28 cellular contexts compared by ENCODE assay signal in the genomic region with DNA sequence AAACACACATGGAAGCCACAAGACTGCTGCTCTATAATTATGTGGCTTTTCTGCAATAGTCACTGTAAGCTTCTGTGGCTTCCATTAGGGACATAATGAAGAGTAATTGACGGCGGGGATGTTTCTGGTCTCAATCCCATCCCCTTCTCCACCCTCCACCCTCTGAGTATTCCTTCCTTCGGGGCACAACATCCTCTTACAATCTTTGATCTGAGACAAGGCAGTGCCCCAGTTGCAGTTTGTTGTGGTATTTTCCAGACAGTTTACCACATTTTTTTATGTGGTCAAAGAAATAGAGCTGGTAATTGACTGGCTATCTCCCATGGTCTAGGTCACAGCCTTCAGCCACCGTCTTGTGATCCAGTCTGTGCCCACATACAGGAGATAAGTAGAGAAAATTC.
A peak's percentile ranks its signal among the peaks of the same experiment; 100 is the strongest.
DNase-seq lines count a peak whose midpoint lies in the region; ATAC-seq and TF ChIP-seq lines count a peak whose summit lies in the region.
"Had no signal": no experiment of that assay in that cellular context is flagged by ENCODE, and none has a peak within 500 bp of the region (broad histone marks: within the 10 kb centered on the region; RNA-seq: fewer than 3 reads in every experiment).

No MANE protein-coding gene starts in this region.

- TF ChIP-seq CTCF in HEK293 (tag by site-specific recombination; IDR thresholded peaks at IDR 0.05) (no peak), progenitor cell of endocrine pancreas (IDR thresholded peaks at IDR 0.05; ENCODE audit: unreplicated experiment) (no peak)

- no peak overlapping the region for H3K27ac Mint-ChIP-seq in progenitor cell of endocrine pancreas
- H3K27ac Mint-ChIP-seq: activated CD4-positive, alpha-beta T cell treated with anti-CD3 and anti-CD28 coated beads for 36 hours; activated naive CD8-positive, alpha-beta T cell treated with anti-CD3 and anti-CD28 coated beads for 36 hours; CD8-positive, alpha-beta memory T cell; naive B cell had no signal

- no peak for ATAC-seq in SK-N-SH treated with all-trans-retinoic acid at 6 μM for 48 hours
- ATAC-seq in GM21529 (IDR thresholded peaks at IDR 0.05; ENCODE audit: unreplicated experiment), result no peak
- no peak for ATAC-seq in HG02973 (IDR thresholded peaks at IDR 0.05; ENCODE audit: unreplicated experiment)
- ATAC-seq: activated CD4-positive, alpha-beta T cell treated with anti-CD3 and anti-CD28 coated beads for 36 hours; HCT116; left ventricle myocardium superior had no signal

- DNase-seq in A172 (ENCODE audit: low spot score) (peak; percentile 74), foreskin melanocyte (peak; percentile 83), progenitor cell of endocrine pancreas (ENCODE audit: low spot score, unreplicated experiment) (no peak), NCI-H446 treated with DMSO at 0.1 percent for 48 hours (lab: John Stamatoyannopoulos, UW) (no peak)
- DNase-seq: activated CD4-positive, alpha-beta T cell treated with anti-CD3 and anti-CD28 coated beads for 36 hours; activated effector memory CD4-positive, alpha-beta T cell treated with anti-CD3 and anti-CD28 coated beads, Interleukin-2, amount 50 U/mL, for 16 hours; activated naive CD8-positive, alpha-beta T cell treated with anti-CD3 and anti-CD28 coated beads for 36 hours; activated T-cell treated with anti-CD3 and anti-CD28 coated beads for 4 hours; CD8-positive, alpha-beta memory T cell; DMS153; dorsolateral prefrontal cortex; left ventricle myocardium superior; naive B cell; NCI-H1436 treated with DMSO at 0.1 percent for 48 hours; NCI-H2171; NCI-H526; occipital lobe; RPMI8226; spleen; tibial artery had no signal

- no peaks in the 10 kb centered on the region for H3K36me3 ChIP-seq in HEK293 (ENCODE audit: control insufficient read depth in 2 of 2, insufficient read depth in 1 of 2, low read length in 2 of 2)
- H3K36me3 ChIP-seq: ascending aorta, spleen, tibial artery had no signal

- no peaks in the 10 kb centered on the region for H3K36me3 Mint-ChIP-seq in progenitor cell of endocrine pancreas (ENCODE audit: insufficient read depth)
- H3K36me3 Mint-ChIP-seq: activated naive CD8-positive, alpha-beta T cell treated with anti-CD3 and anti-CD28 coated beads for 36 hours; CD8-positive, alpha-beta memory T cell; naive B cell had no signal

- CTCF ChIA-PET in HEK293 (lab: Yijun Ruan, JAX), result no interaction called here

- H3K9me3 ChIP-seq in HEK293 (ENCODE audit: control insufficient read depth, insufficient read depth, low read depth, low read length), result no peaks in the 10 kb centered on the region
- H3K9me3 ChIP-seq: ascending aorta, spleen, tibial artery had no signal

- H3K4me3 ChIP-seq in HEK293 (ENCODE audit: low read depth, low read length), result no peak overlapping the region
- H3K4me3 ChIP-seq: ascending aorta, dorsolateral prefrontal cortex, SK-N-MC, spleen, tibial artery had no signal

- H3K9me3 Mint-ChIP-seq in progenitor cell of endocrine pancreas (ENCODE audit: low read depth), result no peaks in the 10 kb centered on the region
- H3K9me3 Mint-ChIP-seq: activated naive CD8-positive, alpha-beta T cell treated with anti-CD3 and anti-CD28 coated beads for 36 hours had no signal

- H3K27ac ChIP-seq in HEK293 (ENCODE audit: extremely low read depth, low read depth, low read length), result no peak overlapping the region
- H3K27ac ChIP-seq: ascending aorta, HL-60, SK-N-MC, spleen, tibial artery had no signal

- peaks cover 20% of the 10 kb centered on the region for H3K4me1 ChIP-seq in HEK293 (ENCODE audit: control insufficient read depth, insufficient read depth, low read length)
- H3K4me1 ChIP-seq: ascending aorta, spleen, tibial artery had no signal

- POLR2A ChIA-PET in HEK293 (lab: Yijun Ruan, JAX), result no interaction called here

- no peaks in the 10 kb centered on the region for H3K27me3 Mint-ChIP-seq in progenitor cell of endocrine pancreas

- peaks cover 12% of the 10 kb centered on the region for H3K4me1 Mint-ChIP-seq in progenitor cell of endocrine pancreas (ENCODE audit: low read depth)
- H3K4me1 Mint-ChIP-seq: activated CD4-positive, alpha-beta T cell treated with anti-CD3 and anti-CD28 coated beads for 36 hours; activated naive CD8-positive, alpha-beta T cell treated with anti-CD3 and anti-CD28 coated beads for 36 hours; naive B cell had no signal

- no peak overlapping the region for H3K4me3 Mint-ChIP-seq in progenitor cell of endocrine pancreas (ENCODE audit: low read depth)
- H3K4me3 Mint-ChIP-seq: activated CD4-positive, alpha-beta T cell treated with anti-CD3 and anti-CD28 coated beads for 36 hours; activated naive CD8-positive, alpha-beta T cell treated with anti-CD3 and anti-CD28 coated beads for 36 hours; CD8-positive, alpha-beta memory T cell; naive B cell had no signal

TF ChIP-seq in HEK293, 187 proteins besides CTCF, POLR2A, EP300 and RAD21:
- TF ChIP-seq OSR2 (tag by site-specific recombination; IDR thresholded peaks at IDR 0.05) (0 out of 2 replicates have a peak, but pooled peaks have one; percentile 16), SP7 (tag by site-specific recombination; IDR thresholded peaks at IDR 0.05) (peak; percentile 94), ZSCAN30 (tag by site-specific recombination; IDR thresholded peaks at IDR 0.05) (no peak)

TF ChIP-seq in SK-N-SH treated with all-trans-retinoic acid at 6 μM for 48 hours, 23 proteins besides CTCF, POLR2A, EP300 and RAD21:
- TF ChIP-seq RARB (CRISPR knock-in tag; IDR thresholded peaks at IDR 0.05), result no peak
- TF ChIP-seq TCF4 (CRISPR knock-in tag; IDR thresholded peaks at IDR 0.05; ENCODE audit: borderline replicate concordance), result peak; percentile 23; the same call in 1 of the 2 replicates
- no peak for TF ChIP-seq ARNTL (CRISPR knock-in tag; IDR thresholded peaks at IDR 0.05; ENCODE audit: borderline replicate concordance, low read depth)
- TF ChIP-seq ISL1 (CRISPR knock-in tag; IDR thresholded peaks at IDR 0.05), result no peak

Comparison
In these comparisons a context has a peak if more than half of its experiments do, and no peak if none do; other contexts are left out.
1. DNase-seq: peak in A172 (single experiment) and foreskin melanocyte (single experiment); none in progenitor cell of endocrine pancreas (single experiment) and NCI-H446 treated with DMSO at 0.1 percent for 48 hours (single experiment).